In the genomic region with DNA sequence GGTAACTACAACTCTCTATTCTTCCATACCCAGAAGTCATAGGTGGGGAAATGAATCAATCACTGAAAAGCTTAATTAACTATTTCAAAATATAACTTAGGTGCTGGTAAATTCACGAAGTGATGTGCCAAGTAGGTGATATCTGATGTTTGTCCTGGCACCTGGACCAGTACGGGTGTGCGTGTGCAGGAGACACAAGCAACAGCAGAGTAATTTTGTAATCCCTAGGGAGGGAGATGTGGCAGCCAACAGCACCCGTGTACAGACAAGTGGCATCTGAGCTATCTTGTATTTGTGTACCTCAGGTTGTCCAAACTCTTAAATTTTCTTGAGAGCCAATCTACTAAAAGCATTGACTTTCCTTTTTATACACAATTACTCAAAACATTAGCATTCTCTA, we compare ENCODE assay signal across 22 cellular contexts. TPM values are rescaled to one million over a fixed set of nuclear protein-coding genes. Genes with fewer than 3 reads are reported as not detected.
DNase-seq lines count a peak whose midpoint lies in the region; ATAC-seq, FAIRE-seq and TF ChIP-seq lines count a peak whose summit lies in the region.
"Had no signal": no experiment of that assay in that cellular context is flagged by ENCODE, and none has a peak within 500 bp of the region (broad histone marks: within the 10 kb centered on the region; RNA-seq: fewer than 3 reads in every experiment).

No MANE protein-coding gene starts in this region.

- peak; percentile 13 for DNase-seq in NCI-H1092 treated with DMSO at 0.1 percent for 48 hours (lab: John Stamatoyannopoulos, UW)
- no peak for DNase-seq in NCI-H1092 (lab: John Stamatoyannopoulos, UW)
- no peak for DNase-seq in HepG2 (ENCODE audit: low spot score)
- peak; percentile 53 to 77 (median 65) for DNase-seq in right lobe of liver
- no peak for DNase-seq in NCI-H146 (lab: John Stamatoyannopoulos, UW)
- DNase-seq in endothelial cell (ENCODE audit: low spot score), result no peak
- no peak for DNase-seq in mucosa of descending colon
- DNase-seq: Calu3, DMS79 treated with DMSO at 0.1 percent for 48 hours, GF-D8, NCI-H1105 treated with DMSO at 0.1 percent for 48 hours, NCI-H1694 treated with DMSO at 0.1 percent for 48 hours, NCI-H226, NCI-H510A, SK-N-SH, SW 1271 had no signal

- no peaks in the 10 kb centered on the region for H3K9me3 Mint-ChIP-seq in endothelial cell (ENCODE audit: unreplicated experiment)

- no peak overlapping the region for H3K4me3 Mint-ChIP-seq in endothelial cell (ENCODE audit: unreplicated experiment)

- no peak overlapping the region for H3K27ac Mint-ChIP-seq in endothelial cell (ENCODE audit: unreplicated experiment)

- H3K9me3 ChIP-seq in liver (ENCODE audit: control insufficient read depth in 4 of 4, low read length in 3 of 4), result no peaks in the 10 kb centered on the region
- H3K9me3 ChIP-seq in HepG2 (ENCODE audit: low read length), result no peaks in the 10 kb centered on the region
- no peaks in the 10 kb centered on the region for H3K9me3 ChIP-seq in right lobe of liver
- no peaks in the 10 kb centered on the region for H3K9me3 ChIP-seq in mucosa of descending colon
- H3K9me3 ChIP-seq: SK-N-SH had no signal

- FAIRE-seq in HepG2 (lab: Jason Lieb, UNC), result no peak
- FAIRE-seq: GM12891, RCC 7860 had no signal

- H3K4me3 ChIP-seq in liver (ENCODE audit: low read depth in 1 of 3, low read length in 3 of 3) (no peak overlapping the region), HepG2 (replicated peaks in 1 of 3; ENCODE audit: insufficient read depth in 1 of 3, low read depth in 2 of 3, low read length in 3 of 3) (no peak overlapping the region), right lobe of liver (no peak overlapping the region), mucosa of descending colon (no peak overlapping the region)

- no peaks in the 10 kb centered on the region for H3K79me2 ChIP-seq in HepG2 (ENCODE audit: insufficient read depth, low read length)

- H3K36me3 Mint-ChIP-seq in endothelial cell (ENCODE audit: low read depth, unreplicated experiment), result peaks cover 16% of the 10 kb centered on the region

- no peak for ATAC-seq in HepG2
- ATAC-seq in right lobe of liver, result peak; percentile 96 to 99 (median 98)
- no peak for ATAC-seq in mucosa of descending colon
- ATAC-seq: HCT116 had no signal

- peaks cover 0 to 9% (median 5%) of the 10 kb centered on the region in 4 donors for H3K36me3 ChIP-seq in liver (ENCODE audit: control insufficient read depth in 4 of 4, insufficient read depth in 3 of 4, low read depth in 1 of 4, low read length in 3 of 4)
- peaks cover 5 to 35% of the 10 kb centered on the region in 2 experiments; a peak in 4 of 5 replicates for H3K36me3 ChIP-seq in HepG2 (replicated peaks in 1 of 2; ENCODE audit: control insufficient read depth in 1 of 2, insufficient read depth in 2 of 2, low read length in 2 of 2)
- H3K36me3 ChIP-seq in right lobe of liver, result no peaks in the 10 kb centered on the region
- no peaks in the 10 kb centered on the region for H3K36me3 ChIP-seq in mucosa of descending colon (ENCODE audit: low read depth)

- H3K9ac ChIP-seq in liver (ENCODE audit: low read depth in 1 of 2, low read length in 2 of 2), result no peak overlapping the region
- no peak overlapping the region for H3K9ac ChIP-seq in HepG2 (ENCODE audit: insufficient read depth, low read depth, low read length)
- H3K9ac ChIP-seq: SK-N-SH had no signal

- BruUV-seq in HepG2 (replicated peaks; lab: Mats Ljungman, UMichigan), result no TSS peak

- H3K27me3 ChIP-seq in liver (ENCODE audit: control insufficient read depth in 4 of 4, insufficient read depth in 4 of 4, low read length in 3 of 4), result no peaks in the 10 kb centered on the region
- H3K27me3 ChIP-seq in HepG2 (ENCODE audit: control insufficient read depth in 1 of 2, insufficient read depth in 2 of 2, low read length in 2 of 2), result no peaks in the 10 kb centered on the region
- H3K27me3 ChIP-seq in right lobe of liver, result no peaks in the 10 kb centered on the region

- peaks cover 14% of the 10 kb centered on the region for H3K4me1 Mint-ChIP-seq in endothelial cell (ENCODE audit: unreplicated experiment)

- H3K27me3 Mint-ChIP-seq in endothelial cell (ENCODE audit: unreplicated experiment), result no peaks in the 10 kb centered on the region

- no peak overlapping the region for H2AFZ ChIP-seq in HepG2 (ENCODE audit: low read length)

- POLR2A ChIA-PET in HepG2 (lab: Yijun Ruan, JAX), result interaction anchor here (1.1 kb wide), 1 partner anchor 23 kb away, joined by 6 read pairs; a partner anchor contains a TSS

- H3K27ac ChIP-seq in liver (ENCODE audit: low read depth in 1 of 2, low read length in 2 of 2) (peak overlapping the region in 1 of 2 donors; percentile 67), HepG2 (ENCODE audit: extremely low read length, insufficient read depth, low read length) (no peak overlapping the region), right lobe of liver (peak overlapping the region in 1 of 3 donors; percentile 54)
- H3K27ac ChIP-seq: 22Rv1, HL-60 had no signal

- intact Hi-C loops in HepG2 (cut with micrococcal nuclease; ENCODE audit: unreplicated experiment), result no loop called here
- intact Hi-C loops in right lobe of liver (cut with DNase I), result no loop called here
- intact Hi-C loops in mucosa of descending colon (cut with DNase I, micrococcal nuclease), result no loop called here

- in situ Hi-C loops in HepG2 (cut with HindIII; ENCODE audit: extremely low pct_ligation_motif_present, low pct_unique_long_range_greater_than_20kb), result no loop called here

- TF ChIP-seq CTCF in liver (IDR thresholded peaks at IDR 0.05; ENCODE audit: low read depth, low read length, missing input control) (no peak), HepG2 (CRISPR knock-in tag; IDR thresholded peaks at IDR 0.05) (no peak), right lobe of liver (IDR thresholded peaks at IDR 0.05) (no peak), endothelial cell (IDR thresholded peaks at IDR 0.05; ENCODE audit: unreplicated experiment) (no peak), mucosa of descending colon (IDR thresholded peaks at IDR 0.05) (no peak)

- CTCF ChIA-PET in HepG2 (lab: Yijun Ruan, JAX; ENCODE audit: low intra/inter-chr PET ratio, low total read pairs), result no interaction called here

- H3K4me1 ChIP-seq in liver (ENCODE audit: control insufficient read depth in 4 of 4, insufficient read depth in 4 of 4, low read length in 3 of 4) (peaks cover 2 to 17% (median 10%) of the 10 kb centered on the region in 4 donors), HepG2 (ENCODE audit: insufficient read depth, low read length) (no peaks in the 10 kb centered on the region), right lobe of liver (peaks cover 0 to 16% (median 11%) of the 10 kb centered on the region in 4 donors), mucosa of descending colon (ENCODE audit: low read depth) (no peaks in the 10 kb centered on the region)

- TF ChIP-seq RAD21 in liver (IDR thresholded peaks at IDR 0.05), result peak in 1 of 2 donors; percentile 30
- no peak for TF ChIP-seq RAD21 in HepG2 (CRISPR knock-in tag; IDR thresholded peaks at IDR 0.05)

- no peak for TF ChIP-seq EP300 in HepG2 (IDR thresholded peaks at IDR 0.05; ENCODE audit: low read depth in 2 of 2, low read length in 2 of 2)
- no peak for TF ChIP-seq EP300 in HepG2 (CRISPR knock-in tag; IDR thresholded peaks at IDR 0.05; ENCODE audit: borderline replicate concordance)

- TF ChIP-seq POLR2A in HepG2 (IDR thresholded peaks at IDR 0.05; ENCODE audit: insufficient read depth in 1 of 2, low read depth in 2 of 2, low read length in 2 of 2), result no peak
- no peak for TF ChIP-seq POLR2A in right lobe of liver (IDR thresholded peaks at IDR 0.05)

- WGBS in liver, result 29% methylated on average over 4 of the region's 4 CpGs
- WGBS in HepG2 (ENCODE audit: low lambda C conversion rate), result 94% methylated on average over 4 of the region's 4 CpGs
- WGBS in right lobe of liver (ENCODE audit: insufficient coverage, low coverage, low lambda C conversion rate, missing lambda C conversion rate), result 36% methylated on average over 4 of the region's 4 CpGs

- no peak overlapping the region for H3K4me2 ChIP-seq in HepG2 (ENCODE audit: low read depth, low read length)
- H3K4me2 ChIP-seq: SK-N-SH had no signal

- no peaks in the 10 kb centered on the region for H4K20me1 ChIP-seq in HepG2 (ENCODE audit: insufficient read depth, low read length)

TF ChIP-seq in liver, 16 proteins besides CTCF, POLR2A, EP300 and RAD21 (continues in another document):
- TF ChIP-seq YY1 (IDR thresholded peaks at IDR 0.05) (peak; percentile 51), TAF1 (conservative IDR thresholded peaks at IDR 0.05) (no peak), FOXA2 (IDR thresholded peaks at IDR 0.05) (peak; percentile 31)

RNA-seq across cellular contexts. Expression of a gene that starts 22.8 kb away (rescaled TPM):
- total RNA-seq in liver (10 to 100 TPM; 10.6 to 16.0 TPM), HepG2 (2016; rRNA removed; fragmentation: Illumina TruSeq; extraction: Trizol) (6.3 and 13.3 TPM in 2 replicates), right lobe of liver (10 to 100 TPM; 12.1 to 20.3 (median 17.6) TPM), endothelial cell (ENCODE audit: unreplicated experiment) (15.4 TPM), mucosa of descending colon (10 to 100 TPM; 24.5 to 31.4 (median 26.7) TPM)
- polyA plus RNA-seq in liver (10 to 100 TPM in 1 of 2 donors, 1 to 10 TPM in 1; 4.6 to 12.1 TPM), HepG2 (2011; rRNA removed) (10.9 and 15.2 TPM in 2 replicates)
- total RNA-seq in HepG2 (2016; cell fraction: cytosol; rRNA removed; fragmentation: Illumina TruSeq; extraction: Trizol; ENCODE audit: low read depth), result 0.81 and 1.1 TPM in 2 replicates
- 6.2 and 13.4 TPM in 2 replicates for total RNA-seq in HepG2 (2016; cell fraction: insoluble cytoplasmic fraction; rRNA removed; fragmentation: Illumina TruSeq; extraction: Trizol)
- total RNA-seq in HepG2 (2016; cell fraction: membrane; rRNA removed; fragmentation: Illumina TruSeq; extraction: Trizol), result 3.6 and 3.8 TPM in 2 replicates
- total RNA-seq in HepG2 (2016; cell fraction: nucleus; rRNA removed; fragmentation: Illumina TruSeq; extraction: Trizol), result 8.1 and 8.9 TPM in 2 replicates
- polyA plus RNA-seq in HepG2 (2011; cell fraction: cytosol; rRNA removed), result 7.1 and 10.4 TPM in 2 replicates
- polyA plus RNA-seq in HepG2 (2011; cell fraction: nucleus; rRNA removed), result 6.2 and 6.7 TPM in 2 replicates
- polyA plus RNA-seq in HepG2 (2012), result 3.1 and 5.6 TPM in 2 replicates
- 0.45 and 0.46 TPM in 2 replicates for polyA plus RNA-seq in HepG2 (2016; cell fraction: cytosol; fragmentation: Illumina TruSeq; extraction: Trizol; ENCODE audit: low read depth)
- polyA plus RNA-seq in HepG2 (2016; cell fraction: insoluble cytoplasmic fraction; fragmentation: Illumina TruSeq; extraction: Trizol; ENCODE audit: low read depth), result 9.5 and 9.6 TPM in 2 replicates
- 1.2 and 1.5 TPM in 2 replicates for polyA plus RNA-seq in HepG2 (2016; cell fraction: membrane; fragmentation: Illumina TruSeq; extraction: Trizol; ENCODE audit: low read depth)
- 9.5 and 10.8 TPM in 2 replicates for polyA plus RNA-seq in HepG2 (2016; cell fraction: nucleus; fragmentation: Illumina TruSeq; extraction: Trizol; ENCODE audit: insufficient read depth, low read depth)
- 15.9 and 26.7 TPM in 2 replicates for polyA minus RNA-seq in HepG2 (2011; rRNA and poly(A)+ RNA removed; ENCODE audit: low replicate concordance)
- 14.4 and 15.1 TPM in 2 replicates for polyA minus RNA-seq in HepG2 (2011; cell fraction: cytosol; rRNA and poly(A)+ RNA removed)
- 20.2 and 23.6 TPM in 2 replicates for polyA minus RNA-seq in HepG2 (2011; cell fraction: nucleus; rRNA and poly(A)+ RNA removed)

Comparison
In these comparisons a context has a peak if more than half of its experiments do, and no peak if none do; other contexts are left out.
1. DNase-seq: peak in NCI-H1092 treated with DMSO at 0.1 percent for 48 hours (single experiment) and right lobe of liver (3 of 3); none in NCI-H1092 (single experiment), HepG2 (single experiment), NCI-H146 (single experiment), endothelial cell (single experiment) and mucosa of descending colon (0 of 3).
2. ATAC-seq: peak in right lobe of liver (4 of 4); none in HepG2 (single experiment) and mucosa of descending colon (single experiment).